ENCODE assay signal across 34 cellular contexts in genomic region chr4:71470547-71470946, GRCh38.
"Had no signal": no experiment of that assay in that cellular context is flagged by ENCODE, and none has a peak within 500 bp of the region (broad histone marks: within the 10 kb centered on the region; RNA-seq: fewer than 3 reads in every experiment).

No MANE protein-coding gene starts in this region.

- H3K27me3 ChIP-seq: adrenal gland, body of pancreas, esophagus muscularis mucosa, foreskin keratinocyte, gastrocnemius medialis had no signal

- H3K4me1 Mint-ChIP-seq: activated CD4-positive, alpha-beta T cell treated with anti-CD3 and anti-CD28 coated beads for 36 hours; activated CD4-positive, alpha-beta T cell treated with anti-CD3 and anti-CD28 coated beads, Interleukin-2, amount 10 ng/mL, durations not matched to agents 24 days and 14 days; activated CD8-positive, alpha-beta memory T cell treated with anti-CD3 and anti-CD28 coated beads, Interleukin-2, amount 10 ng/mL, durations not matched to agents 7 days and 5 days; activated naive CD4-positive, alpha-beta T cell treated with anti-CD3 and anti-CD28 coated beads, Interleukin-2, amount 50 U/mL, for 24 hours; activated naive CD8-positive, alpha-beta T cell treated with anti-CD3 and anti-CD28 coated beads for 36 hours; activated naive CD8-positive, alpha-beta T cell treated with anti-CD3 and anti-CD28 coated beads, Interleukin-2, amount 50 U/mL, for 24 hours; T-helper 17 cell had no signal

- H3K27ac ChIP-seq: adrenal gland, esophagus muscularis mucosa, foreskin keratinocyte, gastrocnemius medialis had no signal

- H3K4me3 ChIP-seq: adrenal gland, body of pancreas, esophagus muscularis mucosa, gastrocnemius medialis had no signal

- H3K9me3 ChIP-seq: body of pancreas, esophagus muscularis mucosa, gastrocnemius medialis had no signal

- H3K27ac Mint-ChIP-seq: activated CD4-positive, alpha-beta memory T cell treated with anti-CD3 and anti-CD28 coated beads for 36 hours; activated CD4-positive, alpha-beta T cell treated with anti-CD3 and anti-CD28 coated beads for 36 hours; activated CD4-positive, alpha-beta T cell treated with anti-CD3 and anti-CD28 coated beads, Interleukin-2, amount 10 ng/mL, durations not matched to agents 24 days and 14 days; activated CD8-positive, alpha-beta memory T cell treated with anti-CD3 and anti-CD28 coated beads, Interleukin-2, amount 10 ng/mL, durations not matched to agents 7 days and 5 days; activated CD8-positive, alpha-beta T cell treated with anti-CD3 and anti-CD28 coated beads, Interleukin-2, amount 10 ng/mL, durations not matched to agents 7 days and 5 days; activated naive CD4-positive, alpha-beta T cell treated with anti-CD3 and anti-CD28 coated beads for 36 hours; activated naive CD4-positive, alpha-beta T cell treated with anti-CD3 and anti-CD28 coated beads, Interleukin-2, amount 50 U/mL, for 24 hours; activated naive CD8-positive, alpha-beta T cell treated with anti-CD3 and anti-CD28 coated beads for 36 hours; activated naive CD8-positive, alpha-beta T cell treated with anti-CD3 and anti-CD28 coated beads, Interleukin-2, amount 50 U/mL, for 24 hours; activated T-helper 1 cell treated with anti-CD3 and anti-CD28 coated beads, Interleukin-12 subunit alpha, Interleukin-12 subunit beta, Interleukin-2, Interleukin-4 antibody, amounts not matched to agents 30 ng/mL and 10 ng/mL and 1 ng/mL, durations not matched to agents 14 hours and 24 hours and 36 hours; activated T-helper 2 cell treated with anti-CD3 and anti-CD28 coated beads, Interferon-gamma antibody, Interleukin-2, Interleukin-4, amounts not matched to agents 10 μg/mL and 5 μg/mL and 100 μg/mL, durations not matched to agents 14 hours and 24 hours and 36 hours; effector memory CD8-positive, alpha-beta T cell; T-helper 17 cell; T-helper 2 cell treated with Interferon-gamma antibody and Interleukin-4, amounts not matched to agents 5 μg/mL and 100 μg/mL, for 36 hours had no signal

- H3K4me1 ChIP-seq: adrenal gland, body of pancreas, esophagus muscularis mucosa, gastrocnemius medialis had no signal

- H3K36me3 Mint-ChIP-seq: activated CD4-positive, alpha-beta memory T cell treated with anti-CD3 and anti-CD28 coated beads for 36 hours; activated CD8-positive, alpha-beta memory T cell treated with anti-CD3 and anti-CD28 coated beads, Interleukin-2, amount 10 ng/mL, durations not matched to agents 7 days and 5 days; activated naive CD4-positive, alpha-beta T cell treated with anti-CD3 and anti-CD28 coated beads, Interleukin-2, amount 50 U/mL, for 24 hours; activated naive CD8-positive, alpha-beta T cell treated with anti-CD3 and anti-CD28 coated beads for 36 hours had no signal

- H3K4me3 Mint-ChIP-seq: activated CD4-positive, alpha-beta memory T cell treated with anti-CD3 and anti-CD28 coated beads for 36 hours; activated CD4-positive, alpha-beta T cell treated with anti-CD3 and anti-CD28 coated beads for 36 hours; activated CD4-positive, alpha-beta T cell treated with anti-CD3 and anti-CD28 coated beads, Interleukin-2, amount 10 ng/mL, durations not matched to agents 24 days and 14 days; activated CD8-positive, alpha-beta memory T cell treated with anti-CD3 and anti-CD28 coated beads, Interleukin-2, amount 10 ng/mL, durations not matched to agents 7 days and 5 days; activated CD8-positive, alpha-beta T cell treated with anti-CD3 and anti-CD28 coated beads, Interleukin-2, amount 10 ng/mL, durations not matched to agents 7 days and 5 days; activated naive CD4-positive, alpha-beta T cell treated with anti-CD3 and anti-CD28 coated beads for 36 hours; activated naive CD4-positive, alpha-beta T cell treated with anti-CD3 and anti-CD28 coated beads, Interleukin-2, amount 50 U/mL, for 24 hours; activated naive CD8-positive, alpha-beta T cell treated with anti-CD3 and anti-CD28 coated beads for 36 hours; activated naive CD8-positive, alpha-beta T cell treated with anti-CD3 and anti-CD28 coated beads, Interleukin-2, amount 50 U/mL, for 24 hours; activated T-helper 1 cell treated with anti-CD3 and anti-CD28 coated beads, Interleukin-12 subunit alpha, Interleukin-12 subunit beta, Interleukin-2, Interleukin-4 antibody, amounts not matched to agents 30 ng/mL and 10 ng/mL and 1 ng/mL, durations not matched to agents 14 hours and 24 hours and 36 hours; effector memory CD8-positive, alpha-beta T cell; T-helper 17 cell; T-helper 2 cell treated with Interferon-gamma antibody and Interleukin-4, amounts not matched to agents 5 μg/mL and 100 μg/mL, for 36 hours had no signal

- H3K27me3 Mint-ChIP-seq: activated CD4-positive, alpha-beta memory T cell treated with anti-CD3 and anti-CD28 coated beads for 36 hours; activated CD4-positive, alpha-beta T cell treated with anti-CD3 and anti-CD28 coated beads for 36 hours; activated CD4-positive, alpha-beta T cell treated with anti-CD3 and anti-CD28 coated beads, Interleukin-2, amount 10 ng/mL, durations not matched to agents 24 days and 14 days; activated CD8-positive, alpha-beta memory T cell treated with anti-CD3 and anti-CD28 coated beads, Interleukin-2, amount 10 ng/mL, durations not matched to agents 7 days and 5 days; activated naive CD8-positive, alpha-beta T cell treated with anti-CD3 and anti-CD28 coated beads, Interleukin-2, amount 50 U/mL, for 24 hours; effector memory CD8-positive, alpha-beta T cell had no signal

- DNase-seq: activated CD4-positive, alpha-beta memory T cell treated with anti-CD3 and anti-CD28 coated beads for 36 hours; activated CD4-positive, alpha-beta T cell treated with anti-CD3 and anti-CD28 coated beads for 36 hours; activated CD4-positive, alpha-beta T cell treated with anti-CD3 and anti-CD28 coated beads, Interleukin-2, amount 10 ng/mL, durations not matched to agents 24 days and 14 days; activated CD4-positive, CD25-positive, alpha-beta regulatory T cell; activated CD4-positive, CD25-positive, alpha-beta regulatory T cell treated with anti-CD3 and anti-CD28 coated beads, Interleukin-2, amount 50 U/mL, for 72 hours; activated CD8-positive, alpha-beta memory T cell treated with anti-CD3 and anti-CD28 coated beads, Interleukin-2, amount 10 ng/mL, durations not matched to agents 7 days and 5 days; activated CD8-positive, alpha-beta memory T cell treated with anti-CD3 and anti-CD28 coated beads, Interleukin-2, amount 50 U/mL, for 4 hours; activated CD8-positive, alpha-beta T cell treated with anti-CD3 and anti-CD28 coated beads, Interleukin-2, amount 10 ng/mL, durations not matched to agents 7 days and 5 days; activated effector memory CD4-positive, alpha-beta T cell treated with anti-CD3 and anti-CD28 coated beads, Interleukin-2, amount 50 U/mL, for 16 hours; activated naive CD4-positive, alpha-beta T cell treated with anti-CD3 and anti-CD28 coated beads for 36 hours; activated naive CD8-positive, alpha-beta T cell treated with anti-CD3 and anti-CD28 coated beads for 36 hours; activated naive CD8-positive, alpha-beta T cell treated with anti-CD3 and anti-CD28 coated beads, Interleukin-2, amount 50 U/mL, for 24 hours; activated T-cell treated with anti-CD3 and anti-CD28 coated beads, Interleukin-2, amount 50 U/mL, for 1 hour; activated T-cell treated with anti-CD3 and anti-CD28 coated beads, Interleukin-2, amount 50 U/mL, for 48 hours; adrenal gland; amygdala; aorta; body of pancreas; caudate nucleus; cortex of kidney; dermis blood vessel endothelial cell; effector CD4-positive, alpha-beta T cell; effector memory CD8-positive, alpha-beta T cell; erythroblast; foreskin keratinocyte; gastrocnemius medialis; T-helper 1 cell; T-helper 17 cell; T1000 had no signal

- H3K36me3 ChIP-seq: adrenal gland, gastrocnemius medialis had no signal

- H3K9me3 Mint-ChIP-seq: activated CD4-positive, alpha-beta memory T cell treated with anti-CD3 and anti-CD28 coated beads for 36 hours; activated CD4-positive, alpha-beta T cell treated with anti-CD3 and anti-CD28 coated beads, Interleukin-2, amount 10 ng/mL, durations not matched to agents 24 days and 14 days; activated naive CD4-positive, alpha-beta T cell treated with anti-CD3 and anti-CD28 coated beads for 36 hours; activated naive CD4-positive, alpha-beta T cell treated with anti-CD3 and anti-CD28 coated beads, Interleukin-2, amount 50 U/mL, for 24 hours; activated naive CD8-positive, alpha-beta T cell treated with anti-CD3 and anti-CD28 coated beads for 36 hours; activated naive CD8-positive, alpha-beta T cell treated with anti-CD3 and anti-CD28 coated beads, Interleukin-2, amount 50 U/mL, for 24 hours; activated T-helper 1 cell treated with anti-CD3 and anti-CD28 coated beads, Interleukin-12 subunit alpha, Interleukin-12 subunit beta, Interleukin-2, Interleukin-4 antibody, amounts not matched to agents 30 ng/mL and 10 ng/mL and 1 ng/mL, durations not matched to agents 14 hours and 24 hours and 36 hours; activated T-helper 2 cell treated with anti-CD3 and anti-CD28 coated beads, Interferon-gamma antibody, Interleukin-2, Interleukin-4, amounts not matched to agents 10 μg/mL and 5 μg/mL and 100 μg/mL, durations not matched to agents 14 hours and 24 hours and 36 hours; effector memory CD8-positive, alpha-beta T cell; T-helper 2 cell treated with Interferon-gamma antibody and Interleukin-4, amounts not matched to agents 5 μg/mL and 100 μg/mL, for 36 hours had no signal
